ENCODE assay signal across 21 cellular contexts in genomic region chr11:9066432-9066925, GRCh38. TPM values are rescaled to one million over a fixed set of nuclear protein-coding genes. Genes with fewer than 3 reads are reported as not detected.
DNase-seq lines count a peak whose midpoint lies in the region; ATAC-seq and TF ChIP-seq lines count a peak whose summit lies in the region.
"Had no signal": no experiment of that assay in that cellular context is flagged by ENCODE, and none has a peak within 500 bp of the region (broad histone marks: within the 10 kb centered on the region; RNA-seq: fewer than 3 reads in every experiment).

No MANE protein-coding gene starts in this region.

- H3K9me2 ChIP-seq in hepatocyte (replicated peaks; ENCODE audit: insufficient read depth), result no peaks in the 10 kb centered on the region

- CTCF ChIA-PET in MCF 10A (lab: Yijun Ruan, JAX), result interaction anchor here (0.9 kb wide), 1 partner anchor 50 kb away, joined by 3 read pairs; no protein-coding TSS in a partner anchor

- H3K4me3 Mint-ChIP-seq in MCF 10A (ENCODE audit: unreplicated experiment), result no peak overlapping the region
- H3K4me3 Mint-ChIP-seq: activated CD4-positive, alpha-beta memory T cell treated with anti-CD3 and anti-CD28 coated beads for 36 hours; activated naive CD8-positive, alpha-beta T cell; activated T-cell treated with anti-CD3 and anti-CD28 coated beads, Interleukin-2, amount 50 U/mL, for 72 hours; dendritic cell treated with granulocyte-macrophage colony-stimulating factor and Interleukin-4, amounts not matched to agents 40 ng/mL and 50 ng/mL, for 4 days; naive B cell; stimulated activated naive CD8-positive, alpha-beta T cell treated with anti-CD3 and anti-CD28 coated beads, Interleukin-15, Interleukin-2, amounts not matched to agents 100 ng/mL and 50 ng/mL, for 24 hours had no signal

- no peaks in the 10 kb centered on the region for H3K9me3 Mint-ChIP-seq in MCF 10A (ENCODE audit: unreplicated experiment)
- H3K9me3 Mint-ChIP-seq: activated CD4-positive, alpha-beta memory T cell treated with anti-CD3 and anti-CD28 coated beads for 36 hours; activated T-cell treated with anti-CD3 and anti-CD28 coated beads, Interleukin-2, amount 50 U/mL, for 72 hours; dendritic cell treated with granulocyte-macrophage colony-stimulating factor and Interleukin-4, amounts not matched to agents 40 ng/mL and 50 ng/mL, for 4 days; naive B cell; stimulated activated naive CD8-positive, alpha-beta T cell treated with anti-CD3 and anti-CD28 coated beads, Interleukin-15, Interleukin-2, amounts not matched to agents 100 ng/mL and 50 ng/mL, for 24 hours had no signal

- WGBS in hepatocyte (ENCODE audit: low lambda C conversion rate, missing lambda C conversion rate), result 77% methylated on average over 5 of the region's 5 CpGs

- no peak overlapping the region for H3K4me2 ChIP-seq in hepatocyte

- H2AFZ ChIP-seq in hepatocyte, result no peak overlapping the region

- intact Hi-C loops in MCF 10A (cut with micrococcal nuclease), result no loop called here

- no peak for ATAC-seq in esophagus mucosa
- ATAC-seq: activated T-cell treated with anti-CD3 and anti-CD28 coated beads, Interleukin-2, amount 50 U/mL, for 72 hours; lower lobe of right lung had no signal

- H3K4me1 Mint-ChIP-seq in MCF 10A (ENCODE audit: insufficient read depth, unreplicated experiment), result no peaks in the 10 kb centered on the region
- H3K4me1 Mint-ChIP-seq: naive B cell had no signal

- BruUV-seq in MCF 10A (replicated peaks; lab: Mats Ljungman, UMichigan), result no TSS peak

- no peaks in the 10 kb centered on the region for H4K20me1 ChIP-seq in hepatocyte (ENCODE audit: insufficient read depth, poor library complexity, severe bottlenecking)

- H3K27me3 ChIP-seq in hepatocyte, result no peaks in the 10 kb centered on the region

- H3K27me3 Mint-ChIP-seq in MCF 10A (ENCODE audit: insufficient read depth, unreplicated experiment), result no peaks in the 10 kb centered on the region

- H3K36me3 ChIP-seq in hepatocyte (replicated peaks; ENCODE audit: insufficient read depth, low read depth), result no peaks in the 10 kb centered on the region
- H3K36me3 ChIP-seq: lower lobe of right lung had no signal

- TF ChIP-seq CTCF in hepatocyte (IDR thresholded peaks at IDR 0.05; ENCODE audit: poor library complexity), result no peak
- no peak for TF ChIP-seq CTCF in MCF 10A (IDR thresholded peaks at IDR 0.05; ENCODE audit: unreplicated experiment)

- POLR2A ChIA-PET in MCF 10A (lab: Yijun Ruan, JAX), result no interaction called here

- H3K4me1 ChIP-seq in hepatocyte (ENCODE audit: insufficient read depth), result peaks cover 28% of the 10 kb centered on the region
- H3K4me1 ChIP-seq: lower lobe of right lung had no signal

- H3K9me3 ChIP-seq in hepatocyte (ENCODE audit: low read depth), result no peaks in the 10 kb centered on the region
- H3K9me3 ChIP-seq: lower lobe of right lung had no signal

- peak overlapping the region; percentile 53 for H3K27ac ChIP-seq in hepatocyte
- H3K27ac ChIP-seq: lower lobe of right lung, VCaP had no signal

- H3K36me3 Mint-ChIP-seq in MCF 10A (ENCODE audit: insufficient read depth, unreplicated experiment), result no peaks in the 10 kb centered on the region
- H3K36me3 Mint-ChIP-seq: activated CD4-positive, alpha-beta memory T cell treated with anti-CD3 and anti-CD28 coated beads for 36 hours; activated naive CD8-positive, alpha-beta T cell; naive B cell had no signal

- no peak overlapping the region for H3K4me3 ChIP-seq in hepatocyte
- H3K4me3 ChIP-seq: lower lobe of right lung had no signal

- H3K79me2 ChIP-seq in hepatocyte, result no peaks in the 10 kb centered on the region

- H3K27ac Mint-ChIP-seq in MCF 10A (ENCODE audit: low read depth, unreplicated experiment), result no peak overlapping the region
- H3K27ac Mint-ChIP-seq: activated CD4-positive, alpha-beta memory T cell treated with anti-CD3 and anti-CD28 coated beads for 36 hours; activated naive CD8-positive, alpha-beta T cell; activated T-cell treated with anti-CD3 and anti-CD28 coated beads, Interleukin-2, amount 50 U/mL, for 72 hours; dendritic cell treated with granulocyte-macrophage colony-stimulating factor and Interleukin-4, amounts not matched to agents 40 ng/mL and 50 ng/mL, for 4 days; naive B cell; stimulated activated naive CD8-positive, alpha-beta T cell treated with anti-CD3 and anti-CD28 coated beads, Interleukin-15, Interleukin-2, amounts not matched to agents 100 ng/mL and 50 ng/mL, for 24 hours had no signal

- DNase-seq in NCI-H1417 (lab: John Stamatoyannopoulos, UW), result peak in 2 of 3 experiments; percentile 50 to 81
- no peak for DNase-seq in NCI-H1417 treated with DMSO at 0.1 percent for 48 hours (lab: John Stamatoyannopoulos, UW)
- peak; percentile 44 for DNase-seq in NCI-H69 (lab: John Stamatoyannopoulos, UW)
- no peak for DNase-seq in hepatocyte (ENCODE audit: low spot score)
- DNase-seq in retina, result peak; percentile 81
- no peak for DNase-seq in MCF 10A (ENCODE audit: unreplicated experiment)
- DNase-seq in NCI-H187 (lab: John Stamatoyannopoulos, UW), result no peak
- DNase-seq: activated CD4-positive, alpha-beta memory T cell treated with anti-CD3 and anti-CD28 coated beads for 36 hours; activated T-cell treated with anti-CD3 and anti-CD28 coated beads, Interleukin-2, amount 50 U/mL, for 72 hours; erythroblast; HCEC 1CT; Karpas-422; lower lobe of right lung; naive B cell; NCI-H187 treated with DMSO at 0.1 percent for 48 hours; NCI-H82 had no signal

RNA-seq across cellular contexts. Expression of gene SCUBE2, which starts 24.9 kb away (rescaled TPM):
- total RNA-seq in hepatocyte, result 8.6 and 14.2 TPM in 2 replicates
- polyA plus RNA-seq in hepatocyte, result 8.9 and 13.9 TPM in 2 replicates
- 3.0 TPM for total RNA-seq in esophagus mucosa
- total RNA-seq in MCF 10A (2022), result 0.29 and 0.93 TPM in 2 replicates
- total RNA-seq: activated CD4-positive, alpha-beta memory T cell treated with anti-CD3 and anti-CD28 coated beads for 36 hours had no signal

Comparison
In these comparisons a context has a peak if more than half of its experiments do, and no peak if none do; other contexts are left out.
1. DNase-seq: peak in NCI-H1417 (2 of 3), NCI-H69 (single experiment) and retina (single experiment); none in NCI-H1417 treated with DMSO at 0.1 percent for 48 hours (single experiment), hepatocyte (single experiment), MCF 10A (single experiment) and NCI-H187 (0 of 2).